1 cellular context compared by ENCODE assay signal in genomic region chr20:23508449-23508848, GRCh38.
A peak's percentile ranks its signal among the peaks of the same experiment; 100 is the strongest.
TF ChIP-seq lines count a peak whose summit lies in the region.

No MANE protein-coding gene starts in this region.

TF ChIP-seq in HEK293, 187 proteins besides CTCF, POLR2A, EP300 and RAD21 (continued from another document):
- TF ChIP-seq PRDM2 (tag by site-specific recombination; IDR thresholded peaks at IDR 0.05; ENCODE audit: borderline replicate concordance) (no peak), ZIC2 (tag by site-specific recombination; IDR thresholded peaks at IDR 0.05) (peak; percentile 35; the same call in 1 of the 2 replicates), ZBTB1 (tag by site-specific recombination; IDR thresholded peaks at IDR 0.05) (no peak), ZSCAN23 (tag by site-specific recombination; IDR thresholded peaks at IDR 0.05) (no peak)
